2 cellular contexts compared by ENCODE assay signal in the genomic region with DNA sequence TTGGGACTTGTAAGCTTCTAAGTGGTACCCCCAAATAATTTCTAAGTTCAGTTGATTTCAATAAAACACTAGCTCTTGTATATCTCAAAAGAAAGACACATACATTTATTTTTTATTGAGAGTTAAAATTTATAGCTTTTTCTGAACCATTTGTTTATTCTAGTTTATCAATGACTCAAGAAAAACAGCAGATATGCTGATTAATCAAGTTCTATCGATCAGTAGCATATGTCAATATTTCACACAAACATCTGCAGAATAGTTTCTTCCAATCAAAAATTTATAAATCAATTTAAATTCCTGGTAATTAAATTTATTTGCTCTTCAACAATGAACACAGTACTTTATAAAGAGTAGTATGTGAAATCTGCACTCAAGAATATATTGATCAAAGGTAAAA.
TF ChIP-seq lines count a peak whose summit lies in the region.

No MANE protein-coding gene starts in this region.

TF ChIP-seq in A549, 52 proteins besides CTCF, POLR2A, EP300 and RAD21:
- TF ChIP-seq MAFK (IDR thresholded peaks at IDR 0.05; ENCODE audit: partially characterized antibody): peak; percentile 17
- TF ChIP-seq SMC3 (IDR thresholded peaks at IDR 0.05): no peak
- TF ChIP-seq GATA3 (IDR thresholded peaks at IDR 0.05; ENCODE audit: borderline replicate concordance): no peak

TF ChIP-seq in IMR-90, 13 proteins besides CTCF, POLR2A, EP300 and RAD21:
- TF ChIP-seq MAFK (IDR thresholded peaks at IDR 0.05; ENCODE audit: low read depth, low read length): peak; percentile 38; the same call in 1 of the 2 replicates
- TF ChIP-seq, protein P1, sequence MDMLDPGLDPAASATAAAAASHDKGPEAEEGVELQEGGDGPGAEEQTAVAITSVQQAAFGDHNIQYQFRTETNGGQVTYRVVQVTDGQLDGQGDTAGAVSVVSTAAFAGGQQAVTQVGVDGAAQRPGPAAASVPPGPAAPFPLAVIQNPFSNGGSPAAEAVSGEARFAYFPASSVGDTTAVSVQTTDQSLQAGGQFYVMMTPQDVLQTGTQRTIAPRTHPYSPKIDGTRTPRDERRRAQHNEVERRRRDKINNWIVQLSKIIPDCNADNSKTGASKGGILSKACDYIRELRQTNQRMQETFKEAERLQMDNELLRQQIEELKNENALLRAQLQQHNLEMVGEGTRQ (IDR thresholded peaks at IDR 0.05; ENCODE audit: low read depth, low read length): no peak
